In the genomic region with DNA sequence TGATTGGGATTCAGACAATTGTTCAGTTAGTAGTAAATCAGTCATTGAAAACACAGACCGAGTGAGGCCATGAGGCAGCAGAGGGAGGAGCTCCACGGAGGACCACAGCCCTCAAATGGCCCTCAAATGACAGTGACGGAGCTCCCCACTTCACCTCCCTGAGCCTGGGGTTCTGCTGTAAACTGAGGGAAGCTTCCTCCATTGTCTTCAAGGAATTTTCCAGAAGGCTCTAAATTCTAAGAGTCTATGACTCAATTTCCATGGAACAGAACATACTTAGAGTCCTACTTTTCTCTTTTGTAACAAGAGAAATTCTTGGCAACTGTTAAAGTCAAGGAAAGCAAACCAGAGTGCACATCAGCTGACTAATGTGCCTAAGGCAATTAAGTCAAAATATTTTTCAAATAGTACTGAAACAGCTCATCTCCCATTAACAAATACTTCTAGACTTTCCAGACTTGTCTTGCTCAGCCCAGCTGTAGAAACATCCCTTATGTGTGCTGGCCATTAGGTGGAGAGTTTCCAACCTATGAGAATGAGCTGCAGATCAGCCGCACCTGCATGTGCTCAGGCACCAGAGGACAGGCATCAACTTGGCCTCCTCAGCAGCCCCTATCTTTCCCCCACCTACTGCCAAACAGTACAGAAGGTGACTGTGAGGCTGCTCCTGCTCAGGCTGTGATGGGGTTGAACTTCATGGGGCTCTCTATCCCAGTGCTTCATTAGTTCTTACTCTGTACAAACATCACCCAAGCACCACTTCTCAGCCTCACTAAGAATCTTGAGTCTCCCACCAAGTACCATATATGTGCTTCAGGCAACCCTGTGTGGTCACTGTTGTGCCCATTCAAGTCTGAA, we compare ENCODE assay signal across 10 cellular contexts. TPM values are rescaled to one million over a fixed set of nuclear protein-coding genes. Genes with fewer than 3 reads are reported as not detected.
DNase-seq lines count a peak whose midpoint lies in the region; ATAC-seq and TF ChIP-seq lines count a peak whose summit lies in the region.
"Had no signal": no experiment of that assay in that cellular context is flagged by ENCODE, and none has a peak within 500 bp of the region (broad histone marks: within the 10 kb centered on the region; RNA-seq: fewer than 3 reads in every experiment).

No MANE protein-coding gene starts in this region.

- H3K27ac ChIP-seq in brain microvascular endothelial cell (no peak overlapping the region), skeletal muscle tissue (ENCODE audit: low read depth, low read length) (peak overlapping the region; percentile 54)

- no peak overlapping the region for H3K4me3 Mint-ChIP-seq in naive thymus-derived CD8-positive, alpha-beta T cell
- H3K4me3 Mint-ChIP-seq: activated naive CD8-positive, alpha-beta T cell treated with anti-CD3 and anti-CD28 coated beads, Interleukin-2, amount 10 ng/mL, durations not matched to agents 7 days and 5 days had no signal

- peaks cover 40 to 49% (median 42%) of the 10 kb centered on the region in 3 donors for H3K4me1 ChIP-seq in skeletal muscle tissue (ENCODE audit: control insufficient read depth in 3 of 3, insufficient read depth in 3 of 3, low read length in 3 of 3)

- peaks cover 0 to 12% (median 10%) of the 10 kb centered on the region in 3 donors for H3K36me3 Mint-ChIP-seq in naive thymus-derived CD8-positive, alpha-beta T cell

- H3K4me3 ChIP-seq in brain microvascular endothelial cell (ENCODE audit: low read depth, low read length) (no peak overlapping the region), skeletal muscle tissue (ENCODE audit: low read length in 3 of 3) (no peak overlapping the region)

- H3K27me3 Mint-ChIP-seq in naive thymus-derived CD8-positive, alpha-beta T cell: no peaks in the 10 kb centered on the region
- H3K27me3 Mint-ChIP-seq: activated naive CD8-positive, alpha-beta T cell treated with anti-CD3 and anti-CD28 coated beads, Interleukin-2, amount 10 ng/mL, durations not matched to agents 7 days and 5 days had no signal

- H3K9me3 Mint-ChIP-seq in naive thymus-derived CD8-positive, alpha-beta T cell: no peaks in the 10 kb centered on the region
- H3K9me3 Mint-ChIP-seq: activated naive CD8-positive, alpha-beta T cell treated with anti-CD3 and anti-CD28 coated beads, Interleukin-2, amount 10 ng/mL, durations not matched to agents 7 days and 5 days had no signal

- intact Hi-C loops in left ventricle myocardium superior (cut with micrococcal nuclease) (no loop called here), posterior vena cava (cut with DNase I) (no loop called here)

- POLR2A ChIA-PET in naive thymus-derived CD8-positive, alpha-beta T cell (lab: Charles Lee): interaction anchor here (0.6 to 1.0 kb wide), 2 partner anchors 117 to 137 kb away, joined by 3 to 7 read pairs; no protein-coding TSS in a partner anchor

- H3K27me3 ChIP-seq in brain microvascular endothelial cell (replicated peaks) (no peaks in the 10 kb centered on the region), skeletal muscle tissue (ENCODE audit: control insufficient read depth in 3 of 3, insufficient read depth in 3 of 3, low read length in 3 of 3) (no peaks in the 10 kb centered on the region)

- peak; percentile 67 for ATAC-seq in left ventricle myocardium superior
- ATAC-seq in naive thymus-derived CD8-positive, alpha-beta T cell: no peak

- in situ Hi-C loops in brain microvascular endothelial cell (cut with HindIII; ENCODE audit: low pct_ligation_motif_present, low sequenced_read_pairs): no loop called here

- DNase-seq in GM04503 (ENCODE audit: low read depth) (peak; percentile 96), brain microvascular endothelial cell (peak; percentile 35), left ventricle myocardium superior (peak; percentile 38), posterior vena cava (ENCODE audit: low spot score) (no peak), SKM-1 treated with dmso at 0.1 percent for 144 hours (lab: John Stamatoyannopoulos, UW; ENCODE audit: unreplicated experiment) (no peak)
- DNase-seq in naive thymus-derived CD8-positive, alpha-beta T cell: no peak
- DNase-seq in effector CD4-positive, alpha-beta T cell: no peak
- DNase-seq: activated naive CD8-positive, alpha-beta T cell treated with anti-CD3 and anti-CD28 coated beads, Interleukin-2, amount 10 ng/mL, durations not matched to agents 7 days and 5 days; NCI-H2171 had no signal

- peak; percentile 9 for TF ChIP-seq CTCF in brain microvascular endothelial cell (IDR thresholded peaks at IDR 0.05; ENCODE audit: low read depth, low read length, missing control alignments)

- H3K9ac ChIP-seq in skeletal muscle tissue (ENCODE audit: low read depth in 1 of 3, low read length in 3 of 3): peak overlapping the region in 1 of 3 donors; percentile 40

- H3K27ac Mint-ChIP-seq in naive thymus-derived CD8-positive, alpha-beta T cell: no peak overlapping the region
- H3K27ac Mint-ChIP-seq: activated naive CD8-positive, alpha-beta T cell treated with anti-CD3 and anti-CD28 coated beads, Interleukin-2, amount 10 ng/mL, durations not matched to agents 7 days and 5 days had no signal

- H3K4me1 Mint-ChIP-seq in naive thymus-derived CD8-positive, alpha-beta T cell: peaks cover 0 to 12% (median 5%) of the 10 kb centered on the region in 4 donors

- no peaks in the 10 kb centered on the region for H3K9me3 ChIP-seq in skeletal muscle tissue (ENCODE audit: control insufficient read depth in 3 of 3, low read length in 3 of 3)

- H3K36me3 ChIP-seq in brain microvascular endothelial cell (replicated peaks) (no peaks in the 10 kb centered on the region), skeletal muscle tissue (ENCODE audit: control insufficient read depth in 3 of 3, insufficient read depth in 3 of 3, low read length in 3 of 3) (no peaks in the 10 kb centered on the region)

RNA-seq across cellular contexts. Expression of gene TEX2, which starts 32.3 kb away (rescaled TPM):
- total RNA-seq in left ventricle myocardium superior (55.4 TPM), skeletal muscle tissue (20.4 TPM), posterior vena cava (10 to 100 TPM; 24.6 to 27.4 TPM)
- total RNA-seq in naive thymus-derived CD8-positive, alpha-beta T cell: 10 to 100 TPM; 12.9 to 14.0 TPM
- 1 to 10 TPM; 5.2 to 7.3 (median 6.3) TPM for polyA plus RNA-seq in naive thymus-derived CD8-positive, alpha-beta T cell

Comparison
In these comparisons a context has a peak if more than half of its experiments do, and no peak if none do; other contexts are left out.
1. DNase-seq: peak in GM04503 (single experiment), brain microvascular endothelial cell (single experiment) and left ventricle myocardium superior (single experiment); none in naive thymus-derived CD8-positive, alpha-beta T cell (0 of 10), posterior vena cava (single experiment), effector CD4-positive, alpha-beta T cell (single experiment) and SKM-1 treated with dmso at 0.1 percent for 144 hours (single experiment).